ENCODE assay signal across 17 cellular contexts in genomic region chr9:69178583-69179011, GRCh38. TPM values are rescaled to one million over a fixed set of nuclear protein-coding genes. Genes with fewer than 3 reads are reported as not detected.
DNase-seq lines count a peak whose midpoint lies in the region; ATAC-seq and TF ChIP-seq lines count a peak whose summit lies in the region.
"Had no signal": no experiment of that assay in that cellular context is flagged by ENCODE, and none has a peak within 500 bp of the region (broad histone marks: within the 10 kb centered on the region; RNA-seq: fewer than 3 reads in every experiment).

No MANE protein-coding gene starts in this region.

- H3K4me2 ChIP-seq in GM23338 (no peak overlapping the region), parathyroid adenoma (ENCODE audit: low read length) (no peak overlapping the region)

- POLR2A ChIA-PET in RWPE1 (lab: Yijun Ruan, JAX; ENCODE audit: low non-redundant PET) = interaction anchor here (0.6 kb wide), 1 partner anchor 56 kb away, joined by 3 read pairs; no protein-coding TSS in a partner anchor

- TF ChIP-seq CTCF in GM23338 (conservative IDR thresholded peaks at IDR 0.05; ENCODE audit: low read depth in 2 of 2) (no peak), RWPE1 (conservative IDR thresholded peaks at IDR 0.05; ENCODE audit: low read depth) (no peak), parathyroid adenoma (IDR thresholded peaks at IDR 0.05) (no peak)

- ATAC-seq in GM23338 = no peak
- ATAC-seq in HG03342 (IDR thresholded peaks at IDR 0.05; ENCODE audit: unreplicated experiment) = no peak
- ATAC-seq in GM18870 (IDR thresholded peaks at IDR 0.05; ENCODE audit: unreplicated experiment) = no peak
- no peak for ATAC-seq in GM21423 (IDR thresholded peaks at IDR 0.05; ENCODE audit: unreplicated experiment)
- ATAC-seq: stimulated activated naive B cell treated with anti-CD40 and anti-IgM and Interleukin-4, amounts not matched to agents 10 μg/mL and 1 μg/mL and 100 μg/mL, for 72 hours had no signal

- H3K27ac Mint-ChIP-seq in GM23338 = no peak overlapping the region
- H3K27ac Mint-ChIP-seq: stimulated activated naive B cell treated with anti-CD40 and anti-IgM and Interleukin-4, amounts not matched to agents 10 μg/mL and 1 μg/mL and 100 μg/mL, for 72 hours had no signal

- no peaks in the 10 kb centered on the region for H3K9me3 Mint-ChIP-seq in GM23338

- H3F3A ChIP-seq in GM23338 (replicated peaks; ENCODE audit: low read depth) = no peaks in the 10 kb centered on the region

- CTCF ChIA-PET in RWPE1 (lab: Yijun Ruan, JAX) = interaction anchor here (0.8 to 1.4 kb wide), 4 partner anchors 14 to 93 kb away, joined by 3 to 5 read pairs (median 4); no protein-coding TSS in a partner anchor

- H3K79me2 ChIP-seq in GM23338 (replicated peaks; ENCODE audit: insufficient read depth) (peaks cover 92% of the 10 kb centered on the region), parathyroid adenoma (no peaks in the 10 kb centered on the region)

- no peak overlapping the region for H3K9ac ChIP-seq in parathyroid adenoma
- H3K9ac ChIP-seq: GM23248 had no signal

- peaks cover 43% of the 10 kb centered on the region for H3K4me1 Mint-ChIP-seq in GM23338

- H3K36me3 ChIP-seq in GM23338 (ENCODE audit: insufficient read depth) (no peaks in the 10 kb centered on the region), parathyroid adenoma (ENCODE audit: control insufficient read depth, insufficient read depth, low read length) (no peaks in the 10 kb centered on the region)

- H3K27me3 ChIP-seq in GM23338 (ENCODE audit: insufficient read depth) = peaks cover 14% of the 10 kb centered on the region; the same call in 1 of the 2 replicates
- H3K27me3 ChIP-seq in parathyroid adenoma (ENCODE audit: control insufficient read depth, insufficient read depth, low read length) = no peaks in the 10 kb centered on the region
- H3K27me3 ChIP-seq: SJSA1 had no signal

- DNase-seq in GM23338 (ENCODE audit: low spot score) (no peak), RWPE1 (ENCODE audit: low spot score) (peak; percentile 46), dermis blood vessel endothelial cell (peak; percentile 41), DMS79 (lab: John Stamatoyannopoulos, UW) (no peak)
- DNase-seq: activated CD4-positive, alpha-beta T cell treated with anti-CD3 and anti-CD28 coated beads for 4 hours; activated effector memory CD4-positive, alpha-beta T cell treated with anti-CD3 and anti-CD28 coated beads, Interleukin-2, amount 50 U/mL, for 16 hours; GM23248; NCI-H1048; NCI-H510A treated with DMSO at 0.1 percent for 48 hours; stimulated activated CD4-positive, alpha-beta T cell treated with anti-CD3 and anti-CD28 coated beads, Interleukin-2, amount 100 ng/mL, for 48 hours; stimulated activated naive B cell treated with anti-CD40 and anti-IgM and Interleukin-4, amounts not matched to agents 10 μg/mL and 1 μg/mL and 100 μg/mL, for 72 hours had no signal

- H2AFZ ChIP-seq in GM23338 (no peak overlapping the region), parathyroid adenoma (no peak overlapping the region)
- H2AFZ ChIP-seq: GM23248 had no signal

- peaks cover 11% of the 10 kb centered on the region; the same call in 2 of the 3 replicates for H3K36me3 Mint-ChIP-seq in GM23338 (ENCODE audit: low read depth)

- H3K9me2 ChIP-seq in GM23338 (ENCODE audit: insufficient read depth) = no peaks in the 10 kb centered on the region

- H3K4me1 ChIP-seq in GM23338 (ENCODE audit: insufficient read depth) (peaks cover 31% of the 10 kb centered on the region), parathyroid adenoma (no peaks in the 10 kb centered on the region)

- H3K27me3 Mint-ChIP-seq in GM23338 (ENCODE audit: insufficient read depth, low read depth, poor library complexity) = peaks cover 11% of the 10 kb centered on the region

- peaks cover 13% of the 10 kb centered on the region for H4K20me1 ChIP-seq in GM23338 (replicated peaks; ENCODE audit: insufficient read depth)

- H3K4me3 ChIP-seq in GM23338 (no peak overlapping the region), parathyroid adenoma (ENCODE audit: low read depth, low read length) (no peak overlapping the region)
- H3K4me3 ChIP-seq: GM23248, SJSA1 had no signal

- H3K9me3 ChIP-seq in parathyroid adenoma (ENCODE audit: control insufficient read depth, low read length) = no peaks in the 10 kb centered on the region
- H3K9me3 ChIP-seq: SJSA1 had no signal

- no peak overlapping the region for H3K4me3 Mint-ChIP-seq in GM23338
- H3K4me3 Mint-ChIP-seq: stimulated activated naive B cell treated with anti-CD40 and anti-IgM and Interleukin-4, amounts not matched to agents 10 μg/mL and 1 μg/mL and 100 μg/mL, for 72 hours had no signal

- H3K27ac ChIP-seq in GM23338 (ENCODE audit: low read depth) (peak overlapping the region; percentile 64), RWPE1 (no peak overlapping the region), parathyroid adenoma (peak overlapping the region; percentile 47)
- H3K27ac ChIP-seq: C4-2B, GM23248, SJSA1 had no signal

TF ChIP-seq in GM23338, 12 proteins besides CTCF, POLR2A, EP300 and RAD21 (continues in another document):
- TF ChIP-seq CREB1 (CRISPR knock-in tag; IDR thresholded peaks at IDR 0.05; ENCODE audit: low read depth) (no peak), ZNF462 (CRISPR knock-in tag; IDR thresholded peaks at IDR 0.05) (no peak), NANOG (IDR thresholded peaks at IDR 0.05; ENCODE audit: borderline replicate concordance) (no peak), EZH2phosphoT487 (IDR thresholded peaks at IDR 0.05; ENCODE audit: unreplicated experiment) (no peak), ETS1 (IDR thresholded peaks at IDR 0.05) (no peak), JUNB (IDR thresholded peaks at IDR 0.05; ENCODE audit: unreplicated experiment) (no peak)

RNA-seq across cellular contexts. Expression of gene TJP2, which starts 4.5 kb away (rescaled TPM):
- total RNA-seq in GM23338 (2014; rRNA removed; shearing (Covaris generic)) = 176 and 234 TPM in 2 replicates
- 34.9 and 37.6 TPM in 2 replicates for polyA plus RNA-seq in GM23338 (2016; fragmentation: Nextera tagmentation; extraction: Ambion mirVana)
- 106 and 177 TPM in 2 replicates for total RNA-seq in dermis blood vessel endothelial cell

Comparison
In these comparisons a context has a peak if more than half of its experiments do, and no peak if none do; other contexts are left out.
1. DNase-seq: peak in RWPE1 (single experiment) and dermis blood vessel endothelial cell (single experiment); none in GM23338 (single experiment) and DMS79 (single experiment).